ENCODE assay signal across 1 cellular context in the genomic region with DNA sequence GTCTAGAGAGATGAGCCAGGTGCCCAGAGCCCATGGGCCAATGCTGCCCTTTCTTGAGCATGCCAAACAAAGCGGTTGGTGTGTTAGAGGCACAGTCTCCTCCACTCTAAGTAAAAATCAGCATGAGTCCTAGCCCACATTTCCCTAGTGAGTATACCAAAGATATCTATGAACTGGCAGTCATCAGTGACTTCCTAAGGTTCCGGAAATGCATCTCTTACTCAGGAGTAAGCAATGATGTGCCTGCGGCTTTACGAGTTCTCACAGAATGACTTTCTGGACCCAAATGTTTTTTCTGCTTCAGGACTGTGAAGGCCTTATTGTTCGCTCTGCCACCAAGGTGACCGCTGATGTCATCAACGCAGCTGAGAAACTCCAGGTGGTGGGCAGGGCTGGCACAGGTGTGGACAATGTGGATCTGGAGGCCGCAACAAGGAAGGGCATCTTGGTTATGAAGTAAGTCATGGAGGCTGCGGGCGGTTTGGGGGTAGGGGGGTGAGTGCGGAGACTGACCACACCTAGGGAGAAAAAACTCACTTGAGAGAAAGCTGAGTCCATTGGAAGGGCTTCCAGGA.
TF ChIP-seq lines count a peak whose summit lies in the region.

No MANE protein-coding gene starts in this region.

TF ChIP-seq in GM23338, 12 proteins besides CTCF, POLR2A, EP300 and RAD21 (continued from another document):
- TF ChIP-seq, protein P1, sequence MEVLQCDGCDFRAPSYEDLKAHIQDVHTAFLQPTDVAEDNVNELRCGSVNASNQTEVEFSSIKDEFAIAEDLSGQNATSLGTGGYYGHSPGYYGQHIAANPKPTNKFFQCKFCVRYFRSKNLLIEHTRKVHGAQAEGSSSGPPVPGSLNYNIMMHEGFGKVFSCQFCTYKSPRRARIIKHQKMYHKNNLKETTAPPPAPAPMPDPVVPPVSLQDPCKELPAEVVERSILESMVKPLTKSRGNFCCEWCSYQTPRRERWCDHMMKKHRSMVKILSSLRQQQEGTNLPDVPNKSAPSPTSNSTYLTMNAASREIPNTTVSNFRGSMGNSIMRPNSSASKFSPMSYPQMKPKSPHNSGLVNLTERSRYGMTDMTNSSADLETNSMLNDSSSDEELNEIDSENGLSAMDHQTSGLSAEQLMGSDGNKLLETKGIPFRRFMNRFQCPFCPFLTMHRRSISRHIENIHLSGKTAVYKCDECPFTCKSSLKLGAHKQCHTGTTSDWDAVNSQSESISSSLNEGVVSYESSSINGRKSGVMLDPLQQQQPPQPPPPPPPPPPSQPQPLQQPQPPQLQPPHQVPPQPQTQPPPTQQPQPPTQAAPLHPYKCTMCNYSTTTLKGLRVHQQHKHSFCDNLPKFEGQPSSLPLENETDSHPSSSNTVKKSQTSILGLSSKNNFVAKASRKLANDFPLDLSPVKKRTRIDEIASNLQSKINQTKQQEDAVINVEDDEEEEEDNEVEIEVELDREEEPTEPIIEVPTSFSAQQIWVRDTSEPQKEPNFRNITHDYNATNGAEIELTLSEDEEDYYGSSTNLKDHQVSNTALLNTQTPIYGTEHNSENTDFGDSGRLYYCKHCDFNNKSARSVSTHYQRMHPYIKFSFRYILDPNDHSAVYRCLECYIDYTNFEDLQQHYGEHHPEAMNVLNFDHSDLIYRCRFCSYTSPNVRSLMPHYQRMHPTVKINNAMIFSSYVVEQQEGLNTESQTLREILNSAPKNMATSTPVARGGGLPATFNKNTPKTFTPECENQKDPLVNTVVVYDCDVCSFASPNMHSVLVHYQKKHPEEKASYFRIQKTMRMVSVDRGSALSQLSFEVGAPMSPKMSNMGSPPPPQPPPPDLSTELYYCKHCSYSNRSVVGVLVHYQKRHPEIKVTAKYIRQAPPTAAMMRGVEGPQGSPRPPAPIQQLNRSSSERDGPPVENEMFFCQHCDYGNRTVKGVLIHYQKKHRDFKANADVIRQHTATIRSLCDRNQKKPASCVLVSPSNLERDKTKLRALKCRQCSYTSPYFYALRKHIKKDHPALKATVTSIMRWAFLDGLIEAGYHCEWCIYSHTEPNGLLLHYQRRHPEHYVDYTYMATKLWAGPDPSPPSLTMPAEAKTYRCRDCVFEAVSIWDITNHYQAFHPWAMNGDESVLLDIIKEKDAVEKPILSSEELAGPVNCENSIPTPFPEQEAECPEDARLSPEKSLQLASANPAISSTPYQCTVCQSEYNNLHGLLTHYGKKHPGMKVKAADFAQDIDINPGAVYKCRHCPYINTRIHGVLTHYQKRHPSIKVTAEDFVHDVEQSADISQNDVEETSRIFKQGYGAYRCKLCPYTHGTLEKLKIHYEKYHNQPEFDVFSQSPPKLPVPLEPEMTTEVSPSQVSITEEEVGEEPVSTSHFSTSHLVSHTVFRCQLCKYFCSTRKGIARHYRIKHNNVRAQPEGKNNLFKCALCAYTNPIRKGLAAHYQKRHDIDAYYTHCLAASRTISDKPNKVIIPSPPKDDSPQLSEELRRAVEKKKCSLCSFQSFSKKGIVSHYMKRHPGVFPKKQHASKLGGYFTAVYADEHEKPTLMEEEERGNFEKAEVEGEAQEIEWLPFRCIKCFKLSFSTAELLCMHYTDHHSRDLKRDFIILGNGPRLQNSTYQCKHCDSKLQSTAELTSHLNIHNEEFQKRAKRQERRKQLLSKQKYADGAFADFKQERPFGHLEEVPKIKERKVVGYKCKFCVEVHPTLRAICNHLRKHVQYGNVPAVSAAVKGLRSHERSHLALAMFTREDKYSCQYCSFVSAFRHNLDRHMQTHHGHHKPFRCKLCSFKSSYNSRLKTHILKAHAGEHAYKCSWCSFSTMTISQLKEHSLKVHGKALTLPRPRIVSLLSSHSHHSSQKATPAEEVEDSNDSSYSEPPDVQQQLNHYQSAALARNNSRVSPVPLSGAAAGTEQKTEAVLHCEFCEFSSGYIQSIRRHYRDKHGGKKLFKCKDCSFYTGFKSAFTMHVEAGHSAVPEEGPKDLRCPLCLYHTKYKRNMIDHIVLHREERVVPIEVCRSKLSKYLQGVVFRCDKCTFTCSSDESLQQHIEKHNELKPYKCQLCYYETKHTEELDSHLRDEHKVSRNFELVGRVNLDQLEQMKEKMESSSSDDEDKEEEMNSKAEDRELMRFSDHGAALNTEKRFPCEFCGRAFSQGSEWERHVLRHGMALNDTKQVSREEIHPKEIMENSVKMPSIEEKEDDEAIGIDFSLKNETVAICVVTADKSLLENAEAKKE (CRISPR knock-in tag; IDR thresholded peaks at IDR 0.05), result no peak
- TF ChIP-seq NANOG (IDR thresholded peaks at IDR 0.05; ENCODE audit: borderline replicate concordance) (no peak), POLR2AphosphoS5 (IDR thresholded peaks at IDR 0.05; ENCODE audit: low read depth) (no peak), CREB1 (CRISPR knock-in tag; IDR thresholded peaks at IDR 0.05; ENCODE audit: low read depth) (no peak), STAT1 (IDR thresholded peaks at IDR 0.05; ENCODE audit: unreplicated experiment) (no peak), ZNF331 (CRISPR knock-in tag; IDR thresholded peaks at IDR 0.05; ENCODE audit: low read depth) (no peak)
- TF ChIP-seq, protein P2, sequence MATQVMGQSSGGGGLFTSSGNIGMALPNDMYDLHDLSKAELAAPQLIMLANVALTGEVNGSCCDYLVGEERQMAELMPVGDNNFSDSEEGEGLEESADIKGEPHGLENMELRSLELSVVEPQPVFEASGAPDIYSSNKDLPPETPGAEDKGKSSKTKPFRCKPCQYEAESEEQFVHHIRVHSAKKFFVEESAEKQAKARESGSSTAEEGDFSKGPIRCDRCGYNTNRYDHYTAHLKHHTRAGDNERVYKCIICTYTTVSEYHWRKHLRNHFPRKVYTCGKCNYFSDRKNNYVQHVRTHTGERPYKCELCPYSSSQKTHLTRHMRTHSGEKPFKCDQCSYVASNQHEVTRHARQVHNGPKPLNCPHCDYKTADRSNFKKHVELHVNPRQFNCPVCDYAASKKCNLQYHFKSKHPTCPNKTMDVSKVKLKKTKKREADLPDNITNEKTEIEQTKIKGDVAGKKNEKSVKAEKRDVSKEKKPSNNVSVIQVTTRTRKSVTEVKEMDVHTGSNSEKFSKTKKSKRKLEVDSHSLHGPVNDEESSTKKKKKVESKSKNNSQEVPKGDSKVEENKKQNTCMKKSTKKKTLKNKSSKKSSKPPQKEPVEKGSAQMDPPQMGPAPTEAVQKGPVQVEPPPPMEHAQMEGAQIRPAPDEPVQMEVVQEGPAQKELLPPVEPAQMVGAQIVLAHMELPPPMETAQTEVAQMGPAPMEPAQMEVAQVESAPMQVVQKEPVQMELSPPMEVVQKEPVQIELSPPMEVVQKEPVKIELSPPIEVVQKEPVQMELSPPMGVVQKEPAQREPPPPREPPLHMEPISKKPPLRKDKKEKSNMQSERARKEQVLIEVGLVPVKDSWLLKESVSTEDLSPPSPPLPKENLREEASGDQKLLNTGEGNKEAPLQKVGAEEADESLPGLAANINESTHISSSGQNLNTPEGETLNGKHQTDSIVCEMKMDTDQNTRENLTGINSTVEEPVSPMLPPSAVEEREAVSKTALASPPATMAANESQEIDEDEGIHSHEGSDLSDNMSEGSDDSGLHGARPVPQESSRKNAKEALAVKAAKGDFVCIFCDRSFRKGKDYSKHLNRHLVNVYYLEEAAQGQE (IDR thresholded peaks at IDR 0.05; ENCODE audit: unreplicated experiment), result no peak
